ENCODE assay signal across 8 cellular contexts in the genomic region with DNA sequence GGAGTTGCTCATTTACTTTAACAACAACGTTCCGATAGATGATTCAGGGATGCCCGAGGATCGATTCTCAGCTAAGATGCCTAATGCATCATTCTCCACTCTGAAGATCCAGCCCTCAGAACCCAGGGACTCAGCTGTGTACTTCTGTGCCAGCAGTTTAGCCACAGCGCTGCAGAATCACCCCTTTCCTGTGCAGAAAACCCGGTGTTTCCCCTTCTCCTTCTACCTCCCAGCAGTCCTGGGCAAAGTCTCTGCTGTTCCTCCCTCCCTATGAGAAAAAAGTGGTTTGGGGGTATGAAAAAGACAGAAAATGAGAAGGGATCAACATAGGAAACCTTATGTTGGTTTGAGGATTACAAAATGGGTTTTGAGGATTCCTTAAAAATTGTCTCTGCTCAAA.
DNase-seq lines count a peak whose midpoint lies in the region; ATAC-seq and TF ChIP-seq lines count a peak whose summit lies in the region.
"Not testable (repeated sequence)": the region's sequence is repeated elsewhere in the genome, so short reads cannot be mapped to it uniquely, and the experiment has no call there.

No MANE protein-coding gene starts in this region.

- H3K9me3 ChIP-seq in BLaER1 treated with 17β-estradiol and CSF1 and Interleukin-3, amounts not matched to agents 10 nM and 100 nM (replicated peaks in 1 of 11): not testable (repeated sequence)

- H3K36me3 Mint-ChIP-seq in T-helper 2 cell treated with Interferon-gamma antibody and Interleukin-4, amounts not matched to agents 5 μg/mL and 100 μg/mL, for 36 hours (ENCODE audit: low read depth); activated CD8-positive, alpha-beta T cell treated with anti-CD3 and anti-CD28 coated beads for 36 hours (ENCODE audit: low read depth); activated naive CD4-positive, alpha-beta T cell treated with anti-CD3 and anti-CD28 coated beads for 36 hours (ENCODE audit: low read depth); activated naive CD8-positive, alpha-beta T cell treated with anti-CD3 and anti-CD28 coated beads, Interleukin-2, amount 10 ng/mL, durations not matched to agents 7 days and 5 days: not testable (repeated sequence)

- H3K27me3 Mint-ChIP-seq in T-helper 2 cell treated with Interferon-gamma antibody and Interleukin-4, amounts not matched to agents 5 μg/mL and 100 μg/mL, for 36 hours (ENCODE audit: low read depth): peaks cover 14% of the 10 kb centered on the region
- H3K27me3 Mint-ChIP-seq in activated CD8-positive, alpha-beta T cell treated with anti-CD3 and anti-CD28 coated beads for 36 hours; activated naive CD4-positive, alpha-beta T cell treated with anti-CD3 and anti-CD28 coated beads for 36 hours (ENCODE audit: low read depth): not testable (repeated sequence)
- H3K27me3 Mint-ChIP-seq in activated naive CD8-positive, alpha-beta T cell treated with anti-CD3 and anti-CD28 coated beads, Interleukin-2, amount 10 ng/mL, durations not matched to agents 7 days and 5 days: peaks cover 14% of the 10 kb centered on the region

- not testable (repeated sequence) for H3K4me3 ChIP-seq in BLaER1 treated with 17β-estradiol and CSF1 and Interleukin-3, amounts not matched to agents 10 nM and 100 nM; fibroblast of villous mesenchyme (ENCODE audit: low read depth, low read length)

- peak; percentile 72 for DNase-seq in GDM1 (lab: John Stamatoyannopoulos, UW)
- peak; percentile 12 for DNase-seq in MV-4-11 (lab: John Stamatoyannopoulos, UW)
- DNase-seq in T-helper 2 cell treated with Interferon-gamma antibody and Interleukin-4, amounts not matched to agents 5 μg/mL and 100 μg/mL, for 36 hours (ENCODE audit: low spot score); activated CD8-positive, alpha-beta T cell treated with anti-CD3 and anti-CD28 coated beads for 36 hours; activated naive CD4-positive, alpha-beta T cell treated with anti-CD3 and anti-CD28 coated beads for 36 hours; activated naive CD8-positive, alpha-beta T cell treated with anti-CD3 and anti-CD28 coated beads, Interleukin-2, amount 10 ng/mL, durations not matched to agents 7 days and 5 days: not testable (repeated sequence)
- peak; percentile 27 for DNase-seq in fibroblast of villous mesenchyme (ENCODE audit: low read depth)

- peaks cover 0 to 13% (median 4%) of the 10 kb centered on the region in 11 experiments; a peak in 8 of 22 replicates for H3K27me3 ChIP-seq in BLaER1 treated with 17β-estradiol and CSF1 and Interleukin-3, amounts not matched to agents 10 nM and 100 nM

- H3K9me3 Mint-ChIP-seq in T-helper 2 cell treated with Interferon-gamma antibody and Interleukin-4, amounts not matched to agents 5 μg/mL and 100 μg/mL, for 36 hours; activated CD8-positive, alpha-beta T cell treated with anti-CD3 and anti-CD28 coated beads for 36 hours; activated naive CD4-positive, alpha-beta T cell treated with anti-CD3 and anti-CD28 coated beads for 36 hours; activated naive CD8-positive, alpha-beta T cell treated with anti-CD3 and anti-CD28 coated beads, Interleukin-2, amount 10 ng/mL, durations not matched to agents 7 days and 5 days: not testable (repeated sequence)

- H3K4me1 ChIP-seq in BLaER1 treated with 17β-estradiol and CSF1 and Interleukin-3, amounts not matched to agents 10 nM and 100 nM: peaks cover 0 to 70% (median 40%) of the 10 kb centered on the region in 10 experiments; a peak in 14 of 20 replicates

- not testable (repeated sequence) for H3K27ac Mint-ChIP-seq in T-helper 2 cell treated with Interferon-gamma antibody and Interleukin-4, amounts not matched to agents 5 μg/mL and 100 μg/mL, for 36 hours; activated naive CD8-positive, alpha-beta T cell treated with anti-CD3 and anti-CD28 coated beads, Interleukin-2, amount 10 ng/mL, durations not matched to agents 7 days and 5 days
- peak overlapping the region; percentile 22 for H3K27ac Mint-ChIP-seq in activated CD8-positive, alpha-beta T cell treated with anti-CD3 and anti-CD28 coated beads for 36 hours
- H3K27ac Mint-ChIP-seq in activated naive CD4-positive, alpha-beta T cell treated with anti-CD3 and anti-CD28 coated beads for 36 hours: peak overlapping the region; percentile 66

- POLR2A ChIA-PET in activated CD8-positive, alpha-beta T cell treated with anti-CD3 and anti-CD28 coated beads for 36 hours (lab: Charles Lee); activated naive CD8-positive, alpha-beta T cell treated with anti-CD3 and anti-CD28 coated beads, Interleukin-2, amount 10 ng/mL, durations not matched to agents 7 days and 5 days (lab: Charles Lee): not testable (repeated sequence)

- H3K4me1 Mint-ChIP-seq in T-helper 2 cell treated with Interferon-gamma antibody and Interleukin-4, amounts not matched to agents 5 μg/mL and 100 μg/mL, for 36 hours (ENCODE audit: low read depth); activated CD8-positive, alpha-beta T cell treated with anti-CD3 and anti-CD28 coated beads for 36 hours (ENCODE audit: low read depth); activated naive CD8-positive, alpha-beta T cell treated with anti-CD3 and anti-CD28 coated beads, Interleukin-2, amount 10 ng/mL, durations not matched to agents 7 days and 5 days: not testable (repeated sequence)
- peaks cover 10% of the 10 kb centered on the region for H3K4me1 Mint-ChIP-seq in activated naive CD4-positive, alpha-beta T cell treated with anti-CD3 and anti-CD28 coated beads for 36 hours (ENCODE audit: low read depth)

- not testable (repeated sequence) for H4K20me1 ChIP-seq in BLaER1 treated with 17β-estradiol and CSF1 and Interleukin-3, amounts not matched to agents 10 nM and 100 nM

- H3K36me3 ChIP-seq in BLaER1 treated with 17β-estradiol and CSF1 and Interleukin-3, amounts not matched to agents 10 nM and 100 nM: not testable (repeated sequence)

- ATAC-seq in activated CD8-positive, alpha-beta T cell treated with anti-CD3 and anti-CD28 coated beads for 36 hours; activated naive CD8-positive, alpha-beta T cell treated with anti-CD3 and anti-CD28 coated beads, Interleukin-2, amount 10 ng/mL, durations not matched to agents 7 days and 5 days (ENCODE audit: low read depth): not testable (repeated sequence)

- peak overlapping the region in 8 of 11 experiments; percentile 1 to 60 (median 20); a peak in 10 of 22 replicates for H3K4me2 ChIP-seq in BLaER1 treated with 17β-estradiol and CSF1 and Interleukin-3, amounts not matched to agents 10 nM and 100 nM

- intact Hi-C loops in activated CD8-positive, alpha-beta T cell treated with anti-CD3 and anti-CD28 coated beads for 36 hours (cut with micrococcal nuclease); activated naive CD4-positive, alpha-beta T cell treated with anti-CD3 and anti-CD28 coated beads for 36 hours (cut with micrococcal nuclease): not testable (repeated sequence)

- H3K4me3 Mint-ChIP-seq in T-helper 2 cell treated with Interferon-gamma antibody and Interleukin-4, amounts not matched to agents 5 μg/mL and 100 μg/mL, for 36 hours: peak overlapping the region; percentile 34
- peak overlapping the region; percentile 56 for H3K4me3 Mint-ChIP-seq in activated CD8-positive, alpha-beta T cell treated with anti-CD3 and anti-CD28 coated beads for 36 hours
- H3K4me3 Mint-ChIP-seq in activated naive CD4-positive, alpha-beta T cell treated with anti-CD3 and anti-CD28 coated beads for 36 hours: peak overlapping the region; percentile 41
- peak overlapping the region; percentile 30 for H3K4me3 Mint-ChIP-seq in activated naive CD8-positive, alpha-beta T cell treated with anti-CD3 and anti-CD28 coated beads, Interleukin-2, amount 10 ng/mL, durations not matched to agents 7 days and 5 days

- CTCF ChIA-PET in activated CD8-positive, alpha-beta T cell treated with anti-CD3 and anti-CD28 coated beads for 36 hours (lab: Charles Lee): not testable (repeated sequence)
- CTCF ChIA-PET in activated naive CD4-positive, alpha-beta T cell treated with anti-CD3 and anti-CD28 coated beads for 36 hours (lab: Charles Lee): interaction anchor here (0.6 to 2.1 kb wide), 4 partner anchors 23 to 38 kb away, joined by 3 to 13 read pairs (median 4); no protein-coding TSS in a partner anchor

- H3K9ac ChIP-seq in BLaER1 treated with 17β-estradiol and CSF1 and Interleukin-3, amounts not matched to agents 10 nM and 100 nM: not testable (repeated sequence)

- H3K27ac ChIP-seq in BLaER1 treated with 17β-estradiol and CSF1 and Interleukin-3, amounts not matched to agents 10 nM and 100 nM: not testable (repeated sequence)

- TF ChIP-seq CTCF in activated CD8-positive, alpha-beta T cell treated with anti-CD3 and anti-CD28 coated beads for 36 hours (IDR thresholded peaks at IDR 0.05); fibroblast of villous mesenchyme (IDR thresholded peaks at IDR 0.05; ENCODE audit: insufficient read depth, low read depth, low read length): not testable (repeated sequence)
